Comparison of ENCODE assay signal across 21 cellular contexts in the genomic region with DNA sequence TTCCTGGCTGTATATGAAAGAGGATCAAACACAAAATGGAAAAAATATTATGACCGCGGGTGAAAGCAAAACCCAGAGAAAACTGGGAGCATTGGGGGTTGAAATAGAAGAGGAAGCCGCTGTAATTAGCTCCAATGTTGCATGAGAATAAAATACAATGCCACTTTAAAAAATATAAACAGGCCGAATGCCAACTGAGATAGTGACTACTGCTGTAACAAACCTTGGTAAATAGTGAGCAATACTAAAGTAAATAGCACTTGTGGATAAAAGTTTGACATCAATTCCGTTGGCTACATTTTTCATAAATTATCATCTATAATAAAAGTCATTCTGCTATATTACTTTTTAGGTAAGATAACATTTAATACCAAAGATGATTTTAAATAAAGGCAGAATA.
DNase-seq lines count a peak whose midpoint lies in the region; ATAC-seq, FAIRE-seq and TF ChIP-seq lines count a peak whose summit lies in the region.
"Had no signal": no experiment of that assay in that cellular context is flagged by ENCODE, and none has a peak within 500 bp of the region (broad histone marks: within the 10 kb centered on the region; RNA-seq: fewer than 3 reads in every experiment).

No MANE protein-coding gene starts in this region.

- H3K4me1 ChIP-seq in upper lobe of left lung = no peaks in the 10 kb centered on the region
- H3K4me1 ChIP-seq: BE2C had no signal

- peak; percentile 44 for DNase-seq in NCI-H345 (lab: John Stamatoyannopoulos, UW)
- no peak for DNase-seq in NCI-H345 treated with DMSO at 0.1 percent for 48 hours (lab: John Stamatoyannopoulos, UW; ENCODE audit: unreplicated experiment)
- DNase-seq in LNCaP clone FGC (ENCODE audit: low read depth) = peak; percentile 26
- peak; percentile 47 for DNase-seq in bronchial epithelial cell (ENCODE audit: low read depth)
- DNase-seq in retina = no peak
- no peak for DNase-seq in upper lobe of left lung
- DNase-seq: ACHN; BE2C; C1 segment of cervical spinal cord; CD4-positive, CD25-positive, alpha-beta regulatory T cell; CD8-positive, alpha-beta memory T cell; COR-L47; DMS 273 treated with DMSO at 0.1 percent for 48 hours; DMS79; GDM1; GM23248; HCEC 1CT had no signal

- TF ChIP-seq EP300 in upper lobe of left lung (IDR thresholded peaks at IDR 0.05) = no peak

- no peak for FAIRE-seq in bronchial epithelial cell (lab: Jason Lieb, UNC)
- FAIRE-seq: GM12892, GM18507, H54 had no signal

- H3K27ac ChIP-seq in upper lobe of left lung = no peak overlapping the region
- H3K27ac ChIP-seq: GM23248, HL-60 had no signal

- H3K9me3 ChIP-seq in upper lobe of left lung = no peaks in the 10 kb centered on the region
- H3K9me3 ChIP-seq: BE2C had no signal

- H3K36me3 ChIP-seq in bronchial epithelial cell (ENCODE audit: control insufficient read depth, insufficient read depth, low read length) (no peaks in the 10 kb centered on the region), upper lobe of left lung (no peaks in the 10 kb centered on the region)
- H3K36me3 ChIP-seq: BE2C had no signal

- H3K4me3 ChIP-seq in LNCaP clone FGC (ENCODE audit: low read depth, low read length) (no peak overlapping the region), bronchial epithelial cell (ENCODE audit: low read depth, low read length) (no peak overlapping the region), upper lobe of left lung (no peak overlapping the region)
- H3K4me3 ChIP-seq: GM23248 had no signal

- no peaks in the 10 kb centered on the region for H3K27me3 ChIP-seq in bronchial epithelial cell (ENCODE audit: control insufficient read depth, insufficient read depth, low read length)
- no peaks in the 10 kb centered on the region for H3K27me3 ChIP-seq in upper lobe of left lung
- H3K27me3 ChIP-seq: BE2C had no signal

- TF ChIP-seq CTCF in LNCaP clone FGC (IDR thresholded peaks at IDR 0.05; ENCODE audit: control insufficient read depth, extremely low read depth, insufficient read depth) = no peak
- no peak for TF ChIP-seq CTCF in bronchial epithelial cell (IDR thresholded peaks at IDR 0.05; ENCODE audit: insufficient read depth, low read length, severe bottlenecking)
- no peak for TF ChIP-seq CTCF in upper lobe of left lung (IDR thresholded peaks at IDR 0.05)

- WGBS in upper lobe of left lung, 2 donors = 82 to 84% methylated on average over 5 of the region's 5 CpGs

- no peak for ATAC-seq in upper lobe of left lung (ENCODE audit: low FRiP score in 2 of 2)

- no peak for TF ChIP-seq POLR2A in upper lobe of left lung (IDR thresholded peaks at IDR 0.05)

Comparison
In these comparisons a context has a peak if more than half of its experiments do, and no peak if none do; other contexts are left out.
1. DNase-seq: peak in NCI-H345 (single experiment), LNCaP clone FGC (single experiment) and bronchial epithelial cell (single experiment); none in NCI-H345 treated with DMSO at 0.1 percent for 48 hours (single experiment), retina (single experiment) and upper lobe of left lung (0 of 2).